Comparison of ENCODE assay signal across 8 cellular contexts in genomic region chr10:3785849-3786290, GRCh38. TPM values are rescaled to one million over a fixed set of nuclear protein-coding genes. Genes with fewer than 3 reads are reported as not detected.
DNase-seq lines count a peak whose midpoint lies in the region; ATAC-seq, FAIRE-seq and TF ChIP-seq lines count a peak whose summit lies in the region.

No MANE protein-coding gene starts in this region.

- H3K27ac Mint-ChIP-seq in brain: peak overlapping the region; percentile 96 to 100 (median 99)

- intact Hi-C loops in Panc1 (cut with micrococcal nuclease; ENCODE audit: unreplicated experiment): loop anchor here (2.0 to 10.0 kb wide), 3 partner anchors 19 to 569 kb away; no protein-coding TSS in a partner anchor

- peaks cover 3 to 32% (median 23%) of the 10 kb centered on the region in 10 experiments; a peak in 19 of 20 replicates for H3K4me1 ChIP-seq in BLaER1 treated with 17β-estradiol and CSF1 and Interleukin-3, amounts not matched to agents 10 nM and 100 nM
- H3K4me1 ChIP-seq in Panc1 (ENCODE audit: control insufficient read depth, insufficient read depth, low read length): peaks cover 10% of the 10 kb centered on the region
- H3K4me1 ChIP-seq in keratinocyte (ENCODE audit: control insufficient read depth, extremely low read depth, insufficient read depth, low read length): peaks cover 24% of the 10 kb centered on the region

- peaks cover 33% of the 10 kb centered on the region for H3K4me1 Mint-ChIP-seq in brain

- POLR2A ChIA-PET in Panc1 (lab: Charles Lee): interaction anchor here (0.6 to 2.2 kb wide), 10 partner anchors 11 to 985 kb away, joined by 3 to 9 read pairs (median 4); no protein-coding TSS in a partner anchor

- H4K20me1 ChIP-seq in BLaER1 treated with 17β-estradiol and CSF1 and Interleukin-3, amounts not matched to agents 10 nM and 100 nM: peaks cover 19 to 41% (median 39%) of the 10 kb centered on the region in 11 experiments
- peaks cover 23% of the 10 kb centered on the region for H4K20me1 ChIP-seq in keratinocyte (ENCODE audit: control insufficient read depth, extremely low read depth, insufficient read depth, low read length)

- FAIRE-seq in keratinocyte (lab: Jason Lieb, UNC) (no peak), HTR-8/SVneo (lab: Jason Lieb, UNC) (no peak)

- H3K79me2 ChIP-seq in keratinocyte (ENCODE audit: control insufficient read depth, insufficient read depth, low read length): peaks cover 44% of the 10 kb centered on the region

- peak; percentile 10 for ATAC-seq in GM21619 (IDR thresholded peaks at IDR 0.05; ENCODE audit: unreplicated experiment)
- ATAC-seq in Panc1: peak; percentile 2
- ATAC-seq in GM21717 (IDR thresholded peaks at IDR 0.05; ENCODE audit: unreplicated experiment): no peak

- H2AFZ ChIP-seq in keratinocyte (ENCODE audit: control insufficient read depth, low read length): no peak overlapping the region

- H3K36me3 Mint-ChIP-seq in brain: peaks cover 33% of the 10 kb centered on the region

- DNase-seq in Panc1 (ENCODE audit: low read depth, low spot score) (no peak), keratinocyte (ENCODE audit: low read depth, low spot score) (no peak), HTR-8/SVneo (ENCODE audit: insufficient read length, low spot score) (no peak)
- peak; percentile 43 for DNase-seq in stimulated activated CD4-positive, alpha-beta T cell treated with anti-CD3 and anti-CD28 coated beads, Interleukin-4, amount 100 ng/mL, for 1 hour

- H3K36me3 ChIP-seq in BLaER1 treated with 17β-estradiol and CSF1 and Interleukin-3, amounts not matched to agents 10 nM and 100 nM: peaks cover 15 to 40% (median 19%) of the 10 kb centered on the region in 11 experiments
- H3K36me3 ChIP-seq in Panc1 (ENCODE audit: control insufficient read depth, insufficient read depth, low read length): peaks cover 17% of the 10 kb centered on the region
- H3K36me3 ChIP-seq in keratinocyte (ENCODE audit: control insufficient read depth in 2 of 2, extremely low read depth in 1 of 2, insufficient read depth in 2 of 2, low read length in 2 of 2): peaks cover 21 to 33% of the 10 kb centered on the region in 2 experiments

- BruUV-seq in Panc1 (replicated peaks; lab: Mats Ljungman, UMichigan): no TSS peak

- H3K27me3 ChIP-seq in BLaER1 treated with 17β-estradiol and CSF1 and Interleukin-3, amounts not matched to agents 10 nM and 100 nM: no peaks in the 10 kb centered on the region
- H3K27me3 ChIP-seq in Panc1 (ENCODE audit: control insufficient read depth, insufficient read depth, low read length) (no peaks in the 10 kb centered on the region), keratinocyte (ENCODE audit: control insufficient read depth, extremely low read depth, insufficient read depth, low read length) (no peaks in the 10 kb centered on the region)

- peak overlapping the region; percentile 87 to 96 (median 91) for H3K4me3 Mint-ChIP-seq in brain

- peak overlapping the region; percentile 99 to 100 (median 100) for H3K27ac ChIP-seq in BLaER1 treated with 17β-estradiol and CSF1 and Interleukin-3, amounts not matched to agents 10 nM and 100 nM
- H3K27ac ChIP-seq in Panc1 (ENCODE audit: low read length) (peak overlapping the region; percentile 98), keratinocyte (ENCODE audit: control insufficient read depth, insufficient read depth, low read length) (peak overlapping the region; percentile 94)

- peaks cover 10 to 26% (median 22%) of the 10 kb centered on the region in 5 experiments for H3K9me3 Mint-ChIP-seq in brain

- H3K9me1 ChIP-seq in keratinocyte (ENCODE audit: control insufficient read depth, extremely low read depth, insufficient read depth, low read length): no peaks in the 10 kb centered on the region

- H3K9me3 ChIP-seq in BLaER1 treated with 17β-estradiol and CSF1 and Interleukin-3, amounts not matched to agents 10 nM and 100 nM (replicated peaks in 1 of 11): peaks cover 20 to 30% (median 25%) of the 10 kb centered on the region in 11 experiments
- H3K9me3 ChIP-seq in Panc1 (ENCODE audit: control insufficient read depth, insufficient read depth, low read depth, low read length) (no peaks in the 10 kb centered on the region; the same call in 1 of the 2 replicates), keratinocyte (ENCODE audit: control insufficient read depth, low read depth, low read length) (no peaks in the 10 kb centered on the region)

- TF ChIP-seq CTCF in Panc1 (IDR thresholded peaks at IDR 0.05): no peak
- TF ChIP-seq CTCF in brain (conservative IDR thresholded peaks at IDR 0.05): no peak
- peak in 1 of 3 experiments; percentile 27 for TF ChIP-seq CTCF in keratinocyte (optimal IDR thresholded peaks at IDR 0.05 in 1 of 3, IDR thresholded peaks at IDR 0.05 in 1 of 3, conservative IDR thresholded peaks at IDR 0.05 in 1 of 3; ENCODE audit: extremely low read depth in 1 of 3, insufficient read depth in 2 of 3, low read length in 3 of 3)

- in situ Hi-C loops in Panc1 (cut with HindIII; ENCODE audit: low pct_unique_long_range_greater_than_20kb, low sequenced_read_pairs): no loop called here

- H3K9ac ChIP-seq in BLaER1 treated with 17β-estradiol and CSF1 and Interleukin-3, amounts not matched to agents 10 nM and 100 nM: peak overlapping the region; percentile 99 to 100 (median 100)
- H3K9ac ChIP-seq in keratinocyte (ENCODE audit: control insufficient read depth, extremely low read depth, insufficient read depth, low read length): peak overlapping the region; percentile 93

- peak overlapping the region; percentile 57 to 83 (median 76) for H3K4me3 ChIP-seq in BLaER1 treated with 17β-estradiol and CSF1 and Interleukin-3, amounts not matched to agents 10 nM and 100 nM
- H3K4me3 ChIP-seq in Panc1 (ENCODE audit: low read depth in 2 of 2, low read length in 2 of 2): peak overlapping the region; percentile 52 to 65
- peak overlapping the region; percentile 41 to 64 (median 63) for H3K4me3 ChIP-seq in keratinocyte (ENCODE audit: control insufficient read depth in 2 of 3, extremely low read depth in 1 of 3, insufficient read depth in 2 of 3, low read depth in 1 of 3, low read length in 3 of 3)

- dilution Hi-C loops in keratinocyte (cut with MboI; ENCODE audit: extremely low pct_ligation_motif_present, low sequenced_read_pairs): no loop called here

- CTCF ChIA-PET in Panc1 (lab: Charles Lee): no interaction called here

- H3K27me3 Mint-ChIP-seq in brain: peaks cover 17% of the 10 kb centered on the region

- H3K4me2 ChIP-seq in BLaER1 treated with 17β-estradiol and CSF1 and Interleukin-3, amounts not matched to agents 10 nM and 100 nM: peak overlapping the region; percentile 82 to 92 (median 87)
- H3K4me2 ChIP-seq in keratinocyte (ENCODE audit: control insufficient read depth, extremely low read depth, insufficient read depth, low read depth, low read length): peak overlapping the region; percentile 93

RNA-seq across cellular contexts. Expression of gene KLF6, which starts 0.9 kb away (rescaled TPM):
- total RNA-seq in Panc1 (2021; ENCODE audit: unreplicated experiment): 177 TPM
- polyA plus RNA-seq in Panc1 (2012; ENCODE audit: insufficient read length): 108 TPM
- polyA plus RNA-seq in brain (ENCODE audit: insufficient read depth, low read depth, low replicate concordance): 34.8 TPM
- 174 to 250 TPM (median 213 TPM) in 3 replicates for polyA plus RNA-seq in keratinocyte
- polyA plus RNA-seq in keratinocyte (2011; ENCODE audit: low read depth): 159 TPM
- 111 and 137 TPM in 2 replicates for polyA plus RNA-seq in keratinocyte (2011; cell fraction: cytosol; rRNA removed)
- 564 and 626 TPM in 2 replicates for polyA plus RNA-seq in keratinocyte (2011; cell fraction: nucleus; rRNA removed)
- polyA plus RNA-seq in keratinocyte (2012; ENCODE audit: low replicate concordance): 148 and 270 TPM in 2 replicates
- 425 to 516 TPM (median 456 TPM) in 3 replicates for polyA minus RNA-seq in keratinocyte
- polyA minus RNA-seq in keratinocyte (2011; cell fraction: cytosol; rRNA and poly(A)+ RNA removed): 131 TPM
- polyA minus RNA-seq in keratinocyte (2011; cell fraction: nucleus; rRNA and poly(A)+ RNA removed): 587 and 853 TPM in 2 replicates
